In genomic region chr1:221827307-221827642, GRCh38 we compare ENCODE assay signal across 14 cellular contexts.
A peak's percentile ranks its signal among the peaks of the same experiment; 100 is the strongest.
DNase-seq lines count a peak whose midpoint lies in the region; ATAC-seq, FAIRE-seq and TF ChIP-seq lines count a peak whose summit lies in the region.
"Had no signal": no experiment of that assay in that cellular context is flagged by ENCODE, and none has a peak within 500 bp of the region (broad histone marks: within the 10 kb centered on the region; RNA-seq: fewer than 3 reads in every experiment).

No MANE protein-coding gene starts in this region.

- CTCF ChIA-PET in endothelial cell of umbilical vein (lab: Charles Lee) = no interaction called here

- peak overlapping the region in 6 of 12 donors; percentile 22 to 63 (median 45) for H3K27ac ChIP-seq in heart left ventricle
- H3K27ac ChIP-seq in right atrium auricular region = peak overlapping the region in 1 of 2 donors; percentile 16
- peak overlapping the region; percentile 61 for H3K27ac ChIP-seq in endothelial cell of umbilical vein (ENCODE audit: insufficient read depth, low read depth, low read length)
- H3K27ac ChIP-seq: stomach had no signal

- DNase-seq in heart left ventricle = no peak
- no peak for DNase-seq in right atrium auricular region (ENCODE audit: low spot score)
- no peak for DNase-seq in T-helper 17 cell
- DNase-seq in endothelial cell of umbilical vein (ENCODE audit: low read depth, low spot score) = no peak
- no peak for DNase-seq in stimulated activated effector memory CD8-positive, alpha-beta T cell treated with anti-CD3 and anti-CD28 coated beads, Interleukin-12 subunit alpha, Interleukin-12 subunit beta, amount 100 ng/mL, for 72 hours (ENCODE audit: low spot score in 2 of 2)
- no peak for DNase-seq in NCI-H2081 (lab: John Stamatoyannopoulos, UW)
- DNase-seq: DMS153, H9, NCI-H1105 treated with DMSO at 0.1 percent for 48 hours, occipital lobe, stomach had no signal

- no peaks in the 10 kb centered on the region for H3K9me3 Mint-ChIP-seq in stimulated activated effector memory CD8-positive, alpha-beta T cell treated with anti-CD3 and anti-CD28 coated beads, Interleukin-12 subunit alpha, Interleukin-12 subunit beta, amount 100 ng/mL, for 72 hours

- FAIRE-seq in endothelial cell of umbilical vein (lab: Jason Lieb, UNC) = no peak

- POLR2A ChIA-PET in endothelial cell of umbilical vein (lab: Charles Lee) = no interaction called here

- BruUV-seq in endothelial cell of umbilical vein (replicated peaks; lab: Mats Ljungman, UMichigan) = no TSS peak

- intact Hi-C loops in heart left ventricle (cut with DNase I) (no loop called here), endothelial cell of umbilical vein (cut with micrococcal nuclease) (loop anchor here (2.0 to 5.0 kb wide), 5 partner anchors 16 to 1095 kb away; no protein-coding TSS in a partner anchor)

- no peaks in the 10 kb centered on the region for H4K20me1 ChIP-seq in endothelial cell of umbilical vein (replicated peaks; ENCODE audit: control insufficient read depth, extremely low read depth, insufficient read depth, low read length)

- H3K36me3 ChIP-seq in heart left ventricle (no peaks in the 10 kb centered on the region), right atrium auricular region (no peaks in the 10 kb centered on the region), endothelial cell of umbilical vein (ENCODE audit: control insufficient read depth in 2 of 2, extremely low read depth in 1 of 2, insufficient read depth in 2 of 2, low read length in 2 of 2) (no peaks in the 10 kb centered on the region)
- H3K36me3 ChIP-seq: stomach had no signal

- H3K27me3 Mint-ChIP-seq in T-helper 17 cell = no peaks in the 10 kb centered on the region

- no peak overlapping the region for H2AFZ ChIP-seq in endothelial cell of umbilical vein (ENCODE audit: low read depth, low read length)

- peaks cover 0 to 22% (median 6%) of the 10 kb centered on the region in 12 donors for H3K4me1 ChIP-seq in heart left ventricle
- no peaks in the 10 kb centered on the region for H3K4me1 ChIP-seq in right atrium auricular region
- peaks cover 49% of the 10 kb centered on the region for H3K4me1 ChIP-seq in endothelial cell of umbilical vein (ENCODE audit: control insufficient read depth, extremely low read depth, insufficient read depth, low read length)

- H3K79me2 ChIP-seq in endothelial cell of umbilical vein (ENCODE audit: control insufficient read depth, insufficient read depth, low read length) = no peaks in the 10 kb centered on the region

- H3K27ac Mint-ChIP-seq in T-helper 17 cell = peak overlapping the region; percentile 56
- H3K27ac Mint-ChIP-seq in stimulated activated effector memory CD8-positive, alpha-beta T cell treated with anti-CD3 and anti-CD28 coated beads, Interleukin-12 subunit alpha, Interleukin-12 subunit beta, amount 100 ng/mL, for 72 hours = peak overlapping the region; percentile 93

- 26 to 41% (median 31%) methylated on average over 1 of the region's 1 CpG for WGBS in heart left ventricle, 4 donors

- no peak for TF ChIP-seq POLR2A in heart left ventricle (IDR thresholded peaks at IDR 0.05)
- TF ChIP-seq POLR2A in endothelial cell of umbilical vein (IDR thresholded peaks at IDR 0.05; ENCODE audit: low read depth, low read length) = no peak

- dilution Hi-C loops in endothelial cell of umbilical vein (cut with MboI; ENCODE audit: extremely low pct_ligation_motif_present, low sequenced_read_pairs) = no loop called here

- H3K4me1 Mint-ChIP-seq in T-helper 17 cell = peaks cover 22% of the 10 kb centered on the region
- H3K4me1 Mint-ChIP-seq in stimulated activated effector memory CD8-positive, alpha-beta T cell treated with anti-CD3 and anti-CD28 coated beads, Interleukin-12 subunit alpha, Interleukin-12 subunit beta, amount 100 ng/mL, for 72 hours = peaks cover 93% of the 10 kb centered on the region

- peak overlapping the region; percentile 16 for H3K4me2 ChIP-seq in endothelial cell of umbilical vein (ENCODE audit: insufficient read depth, low read length)
- H3K4me2 ChIP-seq: smooth muscle cell had no signal

- TF ChIP-seq CTCF in heart left ventricle (IDR thresholded peaks at IDR 0.05) (no peak), right atrium auricular region (IDR thresholded peaks at IDR 0.05) (no peak), endothelial cell of umbilical vein (IDR thresholded peaks at IDR 0.05; ENCODE audit: extremely low read depth in 1 of 2, insufficient read depth in 1 of 2, low read depth in 1 of 2, low read length in 2 of 2) (no peak)

- no peaks in the 10 kb centered on the region for H3K36me3 Mint-ChIP-seq in T-helper 17 cell (ENCODE audit: low read depth)
- peaks cover 5% of the 10 kb centered on the region for H3K36me3 Mint-ChIP-seq in stimulated activated effector memory CD8-positive, alpha-beta T cell treated with anti-CD3 and anti-CD28 coated beads, Interleukin-12 subunit alpha, Interleukin-12 subunit beta, amount 100 ng/mL, for 72 hours

- peak; percentile 31 to 65 (median 54) for ATAC-seq in heart left ventricle
- no peak for ATAC-seq in T-helper 17 cell
- ATAC-seq in stimulated activated effector memory CD8-positive, alpha-beta T cell treated with anti-CD3 and anti-CD28 coated beads, Interleukin-12 subunit alpha, Interleukin-12 subunit beta, amount 100 ng/mL, for 72 hours = no peak
- no peak for ATAC-seq in GM19397 (IDR thresholded peaks at IDR 0.05; ENCODE audit: unreplicated experiment)
- ATAC-seq in HG02759 (IDR thresholded peaks at IDR 0.05; ENCODE audit: unreplicated experiment) = no peak

- no peak overlapping the region for H3K4me3 ChIP-seq in heart left ventricle
- no peak overlapping the region for H3K4me3 ChIP-seq in right atrium auricular region
- H3K4me3 ChIP-seq in endothelial cell of umbilical vein (replicated peaks in 1 of 3; ENCODE audit: insufficient read depth in 1 of 3, low read depth in 1 of 3, low read length in 3 of 3) = no peak overlapping the region
- H3K4me3 ChIP-seq: smooth muscle cell, stomach had no signal

- no peaks in the 10 kb centered on the region for H3K27me3 ChIP-seq in heart left ventricle
- H3K27me3 ChIP-seq in right atrium auricular region = no peaks in the 10 kb centered on the region
- H3K27me3 ChIP-seq in endothelial cell of umbilical vein (ENCODE audit: control insufficient read depth in 2 of 2, insufficient read depth in 2 of 2, low read length in 2 of 2) = no peaks in the 10 kb centered on the region
- H3K27me3 ChIP-seq: stomach had no signal

- no peaks in the 10 kb centered on the region for H3K9me1 ChIP-seq in endothelial cell of umbilical vein (replicated peaks; ENCODE audit: control insufficient read depth, extremely low read depth, insufficient read depth, low read length)

- H3K4me3 Mint-ChIP-seq in T-helper 17 cell = no peak overlapping the region
- peak overlapping the region; percentile 46 for H3K4me3 Mint-ChIP-seq in stimulated activated effector memory CD8-positive, alpha-beta T cell treated with anti-CD3 and anti-CD28 coated beads, Interleukin-12 subunit alpha, Interleukin-12 subunit beta, amount 100 ng/mL, for 72 hours
- H3K4me3 Mint-ChIP-seq: H9 had no signal

- H3K9ac ChIP-seq in endothelial cell of umbilical vein (replicated peaks; ENCODE audit: extremely low read depth, insufficient read depth, low read length) = no peak overlapping the region

- H3K9me3 ChIP-seq in heart left ventricle (no peaks in the 10 kb centered on the region), right atrium auricular region (no peaks in the 10 kb centered on the region), T-helper 17 cell (ENCODE audit: control insufficient read depth, low read length, poor library complexity, severe bottlenecking) (no peaks in the 10 kb centered on the region), endothelial cell of umbilical vein (replicated peaks; ENCODE audit: control insufficient read depth, insufficient read depth, low read length) (no peaks in the 10 kb centered on the region)
- H3K9me3 ChIP-seq: stomach had no signal

TF ChIP-seq in endothelial cell of umbilical vein, 7 proteins besides CTCF, POLR2A, EP300 and RAD21:
- TF ChIP-seq POLR2AphosphoS5 (IDR thresholded peaks at IDR 0.05; ENCODE audit: insufficient read depth, low read depth, low read length) = no peak
- TF ChIP-seq EZH2 (IDR thresholded peaks at IDR 0.05; ENCODE audit: borderline replicate concordance, low read depth, low read length, severe bottlenecking) = no peak
- TF ChIP-seq JUN (IDR thresholded peaks at IDR 0.05; ENCODE audit: borderline replicate concordance, insufficient read depth, insufficient read length, low read depth) = no peak

Comparison
In these comparisons a context has a peak if more than half of its experiments do, and no peak if none do; other contexts are left out.
1. ATAC-seq: peak in heart left ventricle (4 of 4); none in T-helper 17 cell (single experiment), stimulated activated effector memory CD8-positive, alpha-beta T cell treated with anti-CD3 and anti-CD28 coated beads, Interleukin-12 subunit alpha, Interleukin-12 subunit beta, amount 100 ng/mL, for 72 hours (single experiment), GM19397 (single experiment) and HG02759 (single experiment).